29 cellular contexts compared by ENCODE assay signal in genomic region chr7:1548944-1549343, GRCh38. TPM values are rescaled to one million over a fixed set of nuclear protein-coding genes. Genes with fewer than 3 reads are reported as not detected.
"Had no signal": no experiment of that assay in that cellular context is flagged by ENCODE, and none has a peak within 500 bp of the region (broad histone marks: within the 10 kb centered on the region; RNA-seq: fewer than 3 reads in every experiment).

No MANE protein-coding gene starts in this region.

- H3K27me3 Mint-ChIP-seq: activated CD4-positive, alpha-beta T cell treated with anti-CD3 and anti-CD28 coated beads, Interleukin-2, amount 10 ng/mL, durations not matched to agents 7 days and 5 days; activated T-cell treated with anti-CD3 and anti-CD28 coated beads, Interleukin-2, amount 50 U/mL, for 24 hours; activated T-helper 17 cell treated with anti-CD3 and anti-CD28 coated beads, Interleukin-2, amount 50 U/mL, for 72 hours; central memory CD8-positive, alpha-beta T cell had no signal

- H3K4me3 ChIP-seq: esophagus muscularis mucosa, gastrocnemius medialis, stomach, suprapubic skin, tibial nerve, uterus had no signal

- H3K9me3 Mint-ChIP-seq: activated CD4-positive, alpha-beta T cell treated with anti-CD3 and anti-CD28 coated beads, Interleukin-2, amount 10 ng/mL, durations not matched to agents 7 days and 5 days; activated naive CD4-positive, alpha-beta T cell treated with anti-CD3 and anti-CD28 coated beads, Interleukin-2, amount 50 U/mL, for 72 hours; activated T-cell treated with anti-CD3 and anti-CD28 coated beads, Interleukin-2, amount 50 U/mL, for 24 hours; activated T-helper 17 cell treated with anti-CD3 and anti-CD28 coated beads, Interleukin-2, amount 50 U/mL, for 72 hours; central memory CD8-positive, alpha-beta T cell; nephron; stimulated activated memory B cell treated with anti-CD40 and anti-IgM and Interleukin-4, amounts not matched to agents 10 μg/mL and 1 μg/mL and 100 μg/mL, for 72 hours; T-helper 1 cell treated with Interleukin-12 subunit alpha and Interleukin-12 subunit beta and Interleukin-4 antibody, amounts not matched to agents 30 μg/mL and 1 μg/mL, for 36 hours had no signal

- H3K36me3 ChIP-seq: uterus had no signal

- H3K4me3 Mint-ChIP-seq: activated T-cell treated with anti-CD3 and anti-CD28 coated beads, Interleukin-2, amount 50 U/mL, for 24 hours; activated T-helper 17 cell treated with anti-CD3 and anti-CD28 coated beads, Interleukin-2, amount 50 U/mL, for 72 hours; central memory CD8-positive, alpha-beta T cell; nephron; stimulated activated memory B cell treated with anti-CD40 and anti-IgM and Interleukin-4, amounts not matched to agents 10 μg/mL and 1 μg/mL and 100 μg/mL, for 72 hours; T-helper 1 cell treated with Interleukin-12 subunit alpha and Interleukin-12 subunit beta and Interleukin-4 antibody, amounts not matched to agents 30 μg/mL and 1 μg/mL, for 36 hours had no signal

- H3K4me1 Mint-ChIP-seq: activated T-helper 17 cell treated with anti-CD3 and anti-CD28 coated beads, Interleukin-2, amount 50 U/mL, for 72 hours; central memory CD8-positive, alpha-beta T cell; nephron had no signal

- H3K9me3 ChIP-seq: esophagus muscularis mucosa, gastrocnemius medialis, stomach, suprapubic skin, tibial nerve, uterus had no signal

- FAIRE-seq: astrocyte, colon, small intestine had no signal

- DNase-seq: activated CD4-positive, alpha-beta T cell treated with anti-CD3 and anti-CD28 coated beads, Interleukin-2, amount 10 ng/mL, durations not matched to agents 7 days and 5 days; activated CD4-positive, CD25-positive, alpha-beta regulatory T cell treated with anti-CD3 and anti-CD28 coated beads, Interleukin-2, amount 50 U/mL, for 72 hours; activated CD8-positive, alpha-beta memory T cell treated with anti-CD3 and anti-CD28 coated beads, Interleukin-2, amount 50 U/mL, for 4 hours; activated T-cell treated with anti-CD3 and anti-CD28 coated beads, Interleukin-2, amount 50 U/mL, for 24 hours; effector memory CD4-positive, alpha-beta T cell; hippocampal formation; mammary epithelial cell; midbrain; nucleus accumbens; posterior cingulate gyrus; small intestine; stimulated activated CD4-positive, alpha-beta T cell treated with anti-CD3 and anti-CD28 coated beads, Interleukin-2, amount 100 ng/mL, for 24 hours; stomach; uterus had no signal

- H3K27ac ChIP-seq: esophagus muscularis mucosa, gastrocnemius medialis, stomach, suprapubic skin, tibial nerve, uterus, VCaP had no signal

- H3K4me1 ChIP-seq: tibial nerve, uterus had no signal

- H3K27me3 ChIP-seq: esophagus muscularis mucosa, gastrocnemius medialis, stomach, suprapubic skin, tibial nerve, uterus had no signal

- H3K27ac Mint-ChIP-seq: activated CD4-positive, alpha-beta T cell treated with anti-CD3 and anti-CD28 coated beads, Interleukin-2, amount 10 ng/mL, durations not matched to agents 7 days and 5 days; nephron; T-helper 1 cell treated with Interleukin-12 subunit alpha and Interleukin-12 subunit beta and Interleukin-4 antibody, amounts not matched to agents 30 μg/mL and 1 μg/mL, for 36 hours had no signal

- H3K36me3 Mint-ChIP-seq: activated naive CD4-positive, alpha-beta T cell treated with anti-CD3 and anti-CD28 coated beads, Interleukin-2, amount 50 U/mL, for 72 hours; stimulated activated memory B cell treated with anti-CD40 and anti-IgM and Interleukin-4, amounts not matched to agents 10 μg/mL and 1 μg/mL and 100 μg/mL, for 72 hours had no signal

- ATAC-seq: gastrocnemius medialis, left ventricle myocardium superior, sciatic nerve had no signal

RNA-seq across cellular contexts. Expression of gene TMEM184A, which starts 7.1 kb away (rescaled TPM):
- total RNA-seq: activated CD4-positive, alpha-beta T cell treated with anti-CD3 and anti-CD28 coated beads, Interleukin-2, amount 10 ng/mL, durations not matched to agents 7 days and 5 days; activated T-helper 17 cell treated with anti-CD3 and anti-CD28 coated beads, Interleukin-2, amount 50 U/mL, for 72 hours had no signal
